In genomic region chr2:219286436-219287115, GRCh38 we compare ENCODE assay signal across 11 cellular contexts. TPM values are rescaled to one million over a fixed set of nuclear protein-coding genes. Genes with fewer than 3 reads are reported as not detected.
DNase-seq lines count a peak whose midpoint lies in the region; ATAC-seq and TF ChIP-seq lines count a peak whose summit lies in the region.
"Had no signal": no experiment of that assay in that cellular context is flagged by ENCODE, and none has a peak within 500 bp of the region (broad histone marks: within the 10 kb centered on the region; RNA-seq: fewer than 3 reads in every experiment).

No MANE protein-coding gene starts in this region.

- H3K79me2 ChIP-seq in GM23248 (ENCODE audit: insufficient read depth): no peaks in the 10 kb centered on the region

- H3K27ac Mint-ChIP-seq in WTC11 (peak overlapping the region; percentile 26; the same call in 1 of the 2 replicates), glutamatergic neuron (ENCODE audit: unreplicated experiment) (no peak overlapping the region)
- H3K27ac Mint-ChIP-seq in stimulated activated effector memory CD8-positive, alpha-beta T cell treated with anti-CD3 and anti-CD28 coated beads, Interleukin-12 subunit alpha, Interleukin-12 subunit beta, amount 100 ng/mL, for 72 hours: peak overlapping the region; percentile 81

- H3K36me3 ChIP-seq in GM23248 (ENCODE audit: low read depth): no peaks in the 10 kb centered on the region

- CTCF ChIA-PET in WTC11 (lab: Charles Lee): interaction anchor here (0.6 to 3.4 kb wide), 14 partner anchors 8 to 290 kb away, joined by 3 to 62 read pairs (median 4); partner anchors contain the start of genes SPEG and TUBA4B

- H3K4me1 ChIP-seq in GM23248 (ENCODE audit: insufficient read depth): peaks cover 22% of the 10 kb centered on the region

- TF ChIP-seq CTCF in WTC11 (IDR thresholded peaks at IDR 0.05) (no peak), glutamatergic neuron (IDR thresholded peaks at IDR 0.05; ENCODE audit: partially characterized antibody, unreplicated experiment) (no peak)

- H3K27ac ChIP-seq in GM23248: peak overlapping the region; percentile 45

- no peak overlapping the region for H3K4me3 ChIP-seq in GM23248

- POLR2A ChIA-PET in WTC11 (lab: Charles Lee): interaction anchor here (0.9 to 2.1 kb wide), 3 partner anchors 8 to 42 kb away, joined by 3 to 5 read pairs (median 3); partner anchors contain the start of genes GLB1L and STK16

- H4K20me1 ChIP-seq in GM23248 (ENCODE audit: insufficient read depth): no peaks in the 10 kb centered on the region

- H3K9me3 ChIP-seq in GM23248 (ENCODE audit: low read depth): no peaks in the 10 kb centered on the region

- H2AFZ ChIP-seq in GM23248: no peak overlapping the region

- ATAC-seq in WTC11 (peak; percentile 4), HG02798 (IDR thresholded peaks at IDR 0.05; ENCODE audit: poor library complexity, unreplicated experiment) (no peak), HG03342 (IDR thresholded peaks at IDR 0.05; ENCODE audit: unreplicated experiment) (no peak)
- ATAC-seq in stimulated activated effector memory CD8-positive, alpha-beta T cell treated with anti-CD3 and anti-CD28 coated beads, Interleukin-12 subunit alpha, Interleukin-12 subunit beta, amount 100 ng/mL, for 72 hours: no peak

- no peaks in the 10 kb centered on the region; the same call in 1 of the 2 replicates for H3K27me3 Mint-ChIP-seq in WTC11 (ENCODE audit: low read depth)
- no peaks in the 10 kb centered on the region for H3K27me3 Mint-ChIP-seq in glutamatergic neuron (ENCODE audit: unreplicated experiment)

- 46% methylated on average over 12 of the region's 12 CpGs for WGBS in GM23248 (ENCODE audit: low coverage in 1 of 2, low lambda C conversion rate in 2 of 2, missing lambda C conversion rate in 2 of 2), 2 experiments

- H3K4me2 ChIP-seq in GM23248 (ENCODE audit: unreplicated experiment): no peak overlapping the region

- H3K4me3 Mint-ChIP-seq in WTC11 (peak overlapping the region; percentile 32), glutamatergic neuron (ENCODE audit: unreplicated experiment) (peak overlapping the region; percentile 18)
- H3K4me3 Mint-ChIP-seq in stimulated activated effector memory CD8-positive, alpha-beta T cell treated with anti-CD3 and anti-CD28 coated beads, Interleukin-12 subunit alpha, Interleukin-12 subunit beta, amount 100 ng/mL, for 72 hours: no peak overlapping the region

- no peaks in the 10 kb centered on the region for H3K9me2 ChIP-seq in GM23248 (ENCODE audit: insufficient read depth)

- H3K9ac ChIP-seq in GM23248: peak overlapping the region; percentile 33; the same call in 1 of the 2 replicates

- H3F3A ChIP-seq in GM23248 (ENCODE audit: insufficient read depth): peaks cover 8% of the 10 kb centered on the region

- peaks cover 8% of the 10 kb centered on the region; the same call in 1 of the 2 replicates for H3K36me3 Mint-ChIP-seq in WTC11
- no peaks in the 10 kb centered on the region for H3K36me3 Mint-ChIP-seq in glutamatergic neuron (ENCODE audit: unreplicated experiment)
- peaks cover 45% of the 10 kb centered on the region for H3K36me3 Mint-ChIP-seq in stimulated activated effector memory CD8-positive, alpha-beta T cell treated with anti-CD3 and anti-CD28 coated beads, Interleukin-12 subunit alpha, Interleukin-12 subunit beta, amount 100 ng/mL, for 72 hours

- in situ Hi-C loops in GM23248 (cut with MboI): no loop called here

- H3K9me3 Mint-ChIP-seq in WTC11 (no peaks in the 10 kb centered on the region), glutamatergic neuron (ENCODE audit: unreplicated experiment) (peaks cover 2% of the 10 kb centered on the region)
- H3K9me3 Mint-ChIP-seq in stimulated activated effector memory CD8-positive, alpha-beta T cell treated with anti-CD3 and anti-CD28 coated beads, Interleukin-12 subunit alpha, Interleukin-12 subunit beta, amount 100 ng/mL, for 72 hours: no peaks in the 10 kb centered on the region

- H3K27me3 ChIP-seq in GM23248 (replicated peaks; ENCODE audit: insufficient read depth): no peaks in the 10 kb centered on the region

- peaks cover 11% of the 10 kb centered on the region for H3K4me1 Mint-ChIP-seq in WTC11
- peaks cover 14% of the 10 kb centered on the region for H3K4me1 Mint-ChIP-seq in glutamatergic neuron (ENCODE audit: low read depth, unreplicated experiment)
- H3K4me1 Mint-ChIP-seq in stimulated activated effector memory CD8-positive, alpha-beta T cell treated with anti-CD3 and anti-CD28 coated beads, Interleukin-12 subunit alpha, Interleukin-12 subunit beta, amount 100 ng/mL, for 72 hours: peaks cover 31% of the 10 kb centered on the region

- DNase-seq in GM23248: peak; percentile 53
- DNase-seq in WTC11 (ENCODE audit: low spot score): no peak
- no peak for DNase-seq in glutamatergic neuron
- DNase-seq in stimulated activated effector memory CD8-positive, alpha-beta T cell treated with anti-CD3 and anti-CD28 coated beads, Interleukin-12 subunit alpha, Interleukin-12 subunit beta, amount 100 ng/mL, for 72 hours (ENCODE audit: low spot score in 2 of 2): no peak
- no peak for DNase-seq in germinal center (ENCODE audit: low spot score)
- DNase-seq in NCI-H2107 (lab: John Stamatoyannopoulos, UW): no peak
- DNase-seq: NCI-H1048; stimulated activated CD4-positive, alpha-beta T cell treated with anti-CD3 and anti-CD28 coated beads, Interleukin-15, amount 100 ng/mL, for 24 hours had no signal

TF ChIP-seq in WTC11, 78 proteins besides CTCF, POLR2A, EP300 and RAD21 (continues in another document):
- TF ChIP-seq MXD4 (CRISPR knock-in tag; IDR thresholded peaks at IDR 0.05; ENCODE audit: borderline replicate concordance) (no peak), HMGA2 (CRISPR knock-in tag; IDR thresholded peaks at IDR 0.05) (no peak), CBFB (CRISPR knock-in tag; IDR thresholded peaks at IDR 0.05; ENCODE audit: low read depth) (no peak), E2F4 (CRISPR knock-in tag; IDR thresholded peaks at IDR 0.05; ENCODE audit: borderline replicate concordance, low read depth) (no peak), NR2C2 (CRISPR knock-in tag; IDR thresholded peaks at IDR 0.05) (no peak), ESRRA (CRISPR knock-in tag; IDR thresholded peaks at IDR 0.05; ENCODE audit: borderline replicate concordance) (no peak), ATF3 (CRISPR knock-in tag; conservative IDR thresholded peaks at IDR 0.05) (no peak), ZNF121 (CRISPR knock-in tag; IDR thresholded peaks at IDR 0.05) (no peak), SMAD3 (CRISPR knock-in tag; IDR thresholded peaks at IDR 0.05; ENCODE audit: borderline replicate concordance) (no peak), ZNF263 (CRISPR knock-in tag; IDR thresholded peaks at IDR 0.05; ENCODE audit: low read depth) (no peak), HMGXB4 (CRISPR knock-in tag; IDR thresholded peaks at IDR 0.05) (no peak), ZNF396 (CRISPR knock-in tag; IDR thresholded peaks at IDR 0.05; ENCODE audit: borderline replicate concordance) (no peak)

RNA-seq across cellular contexts. Expression of gene DNAJB2, which starts 7.4 kb away (rescaled TPM):
- 50.5 and 53.7 TPM in 2 replicates for total RNA-seq in GM23248 (2014; rRNA removed; shearing (Covaris generic))
- polyA plus RNA-seq in GM23248 (2016; fragmentation: Nextera tagmentation; extraction: Ambion mirVana): 11.1 and 12.6 TPM in 2 replicates
- 36.1 to 42.8 TPM (median 40.3 TPM) in 3 replicates for total RNA-seq in WTC11 (2021)
- 124 TPM for total RNA-seq in glutamatergic neuron (ENCODE audit: unreplicated experiment)

RNA-seq across cellular contexts. Expression of gene PTPRN, which starts 22.6 kb away (rescaled TPM):
- 50.5 and 54.1 TPM in 2 replicates for total RNA-seq in GM23248 (2014; rRNA removed; shearing (Covaris generic))
- polyA plus RNA-seq in GM23248 (2016; fragmentation: Nextera tagmentation; extraction: Ambion mirVana): 29.2 and 30.5 TPM in 2 replicates
- 3.8 to 5.7 TPM (median 5.2 TPM) in 3 replicates for total RNA-seq in WTC11 (2021)
- 104 TPM for total RNA-seq in glutamatergic neuron (ENCODE audit: unreplicated experiment)
- total RNA-seq: T-helper 2 cell treated with Interferon-gamma antibody and Interleukin-4, amounts not matched to agents 100 ng/mL and 5 ng/mL, for 36 hours had no signal

RNA-seq across cellular contexts. Expression of gene TUBA4A, which starts 32.9 kb away (rescaled TPM):
- 14.3 and 27.1 TPM in 2 replicates for total RNA-seq in GM23248 (2014; rRNA removed; shearing (Covaris generic))
- 14.5 and 15.5 TPM in 2 replicates for polyA plus RNA-seq in GM23248 (2016; fragmentation: Nextera tagmentation; extraction: Ambion mirVana)
- total RNA-seq in WTC11 (2021) (40.8 to 58.7 TPM (median 52.3 TPM) in 3 replicates), glutamatergic neuron (ENCODE audit: unreplicated experiment) (27.5 TPM)

RNA-seq across cellular contexts. Expression of gene TUBA4B, which starts 33.5 kb away (rescaled TPM):
- not detected in 2 replicates for total RNA-seq in GM23248 (2014; rRNA removed; shearing (Covaris generic))
- polyA plus RNA-seq in GM23248 (2016; fragmentation: Nextera tagmentation; extraction: Ambion mirVana): not detected in 2 replicates
- 0.20 TPM in 1 of 3 replicates, not detected in the others for total RNA-seq in WTC11 (2021)
- total RNA-seq in glutamatergic neuron (ENCODE audit: unreplicated experiment): not detected
- total RNA-seq: T-helper 2 cell treated with Interferon-gamma antibody and Interleukin-4, amounts not matched to agents 100 ng/mL and 5 ng/mL, for 36 hours had no signal

RNA-seq across cellular contexts. Expression of gene STK16, which starts 41.3 kb away (rescaled TPM):
- 15.3 and 16.0 TPM in 2 replicates for total RNA-seq in GM23248 (2014; rRNA removed; shearing (Covaris generic))
- 5.3 and 7.2 TPM in 2 replicates for polyA plus RNA-seq in GM23248 (2016; fragmentation: Nextera tagmentation; extraction: Ambion mirVana)
- total RNA-seq in WTC11 (2021) (27.4 to 28.8 TPM (median 27.5 TPM) in 3 replicates), glutamatergic neuron (ENCODE audit: unreplicated experiment) (32.2 TPM)
